In the genomic region with DNA sequence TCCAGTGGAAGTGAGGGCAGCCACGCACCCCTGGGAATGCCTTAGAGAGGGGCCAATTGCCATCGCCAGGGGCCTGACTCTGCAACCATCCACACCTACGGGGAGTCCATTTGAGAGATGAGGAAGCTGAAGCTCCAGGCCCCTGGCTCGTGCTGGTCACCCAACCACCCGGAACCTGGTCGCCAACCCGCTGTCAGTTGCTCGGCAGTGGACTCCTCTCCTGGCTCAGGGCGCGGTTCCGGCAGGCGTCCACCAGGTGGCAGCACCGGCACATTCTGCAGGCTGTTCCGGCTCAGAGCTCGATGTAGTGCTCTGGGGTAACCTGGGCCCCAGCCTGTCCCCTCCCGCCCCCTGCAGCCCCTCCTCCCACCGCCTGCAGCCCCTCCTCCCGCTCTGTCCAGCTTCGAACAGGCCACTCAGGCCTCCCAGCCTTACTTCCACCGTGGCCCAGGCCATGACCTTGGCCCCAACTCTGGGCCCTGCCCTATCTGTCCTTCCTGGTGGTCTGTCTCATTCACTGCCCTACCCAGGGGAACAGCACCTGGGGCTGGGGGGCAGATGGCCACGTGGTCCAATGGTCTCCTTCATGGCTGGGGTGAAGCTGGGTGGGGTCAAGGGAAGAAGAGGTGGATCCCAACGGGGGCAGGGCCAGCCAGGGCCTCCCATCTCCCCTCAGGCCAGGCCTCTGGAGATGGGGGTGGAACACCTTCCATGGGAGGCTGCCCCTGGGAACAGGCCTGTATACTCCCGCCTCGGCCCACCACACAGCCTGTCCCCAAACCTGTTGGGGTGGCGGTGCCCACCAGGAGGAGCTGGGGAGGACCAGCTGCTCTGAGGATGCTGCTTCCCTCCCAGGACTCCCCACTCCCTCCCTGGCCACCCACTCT, we compare ENCODE assay signal across 1 cellular context.
A peak's percentile ranks its signal among the peaks of the same experiment; 100 is the strongest.
TF ChIP-seq lines count a peak whose summit lies in the region.

No MANE protein-coding gene starts in this region.

TF ChIP-seq in HepG2, 621 proteins besides CTCF, POLR2A, EP300 and RAD21 (continues in another document):
- TF ChIP-seq IRF2 (CRISPR knock-in tag; IDR thresholded peaks at IDR 0.05), result peak; percentile 62
- TF ChIP-seq, protein P1, sequence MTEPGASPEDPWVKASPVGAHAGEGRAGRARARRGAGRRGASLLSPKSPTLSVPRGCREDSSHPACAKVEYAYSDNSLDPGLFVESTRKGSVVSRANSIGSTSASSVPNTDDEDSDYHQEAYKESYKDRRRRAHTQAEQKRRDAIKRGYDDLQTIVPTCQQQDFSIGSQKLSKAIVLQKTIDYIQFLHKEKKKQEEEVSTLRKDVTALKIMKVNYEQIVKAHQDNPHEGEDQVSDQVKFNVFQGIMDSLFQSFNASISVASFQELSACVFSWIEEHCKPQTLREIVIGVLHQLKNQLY (CRISPR knock-in tag; IDR thresholded peaks at IDR 0.05), result peak; percentile 19; the same call in 1 of the 2 replicates
- TF ChIP-seq RORA (CRISPR knock-in tag; IDR thresholded peaks at IDR 0.05), result no peak
- no peak for TF ChIP-seq TAF1 (CRISPR knock-in tag; IDR thresholded peaks at IDR 0.05)
- no peak for TF ChIP-seq PAWR (CRISPR knock-in tag; IDR thresholded peaks at IDR 0.05; ENCODE audit: borderline replicate concordance)
- TF ChIP-seq TEAD3 (CRISPR knock-in tag; optimal IDR thresholded peaks at IDR 0.05; ENCODE audit: borderline replicate concordance), result no peak
- no peak for TF ChIP-seq ZNF235 (CRISPR knock-in tag; IDR thresholded peaks at IDR 0.05; ENCODE audit: borderline replicate concordance)
- no peak for TF ChIP-seq MLLT10 (CRISPR knock-in tag; IDR thresholded peaks at IDR 0.05)
- no peak for TF ChIP-seq RFX3 (CRISPR knock-in tag; IDR thresholded peaks at IDR 0.05)
- TF ChIP-seq NONO (IDR thresholded peaks at IDR 0.05), result no peak
- TF ChIP-seq NONO (CRISPR knock-in tag; conservative IDR thresholded peaks at IDR 0.05), result peak; percentile 85
- peak; percentile 78; the same call in 1 of the 2 replicates for TF ChIP-seq ZBTB38 (CRISPR knock-in tag; IDR thresholded peaks at IDR 0.05)
- TF ChIP-seq, protein P2, sequence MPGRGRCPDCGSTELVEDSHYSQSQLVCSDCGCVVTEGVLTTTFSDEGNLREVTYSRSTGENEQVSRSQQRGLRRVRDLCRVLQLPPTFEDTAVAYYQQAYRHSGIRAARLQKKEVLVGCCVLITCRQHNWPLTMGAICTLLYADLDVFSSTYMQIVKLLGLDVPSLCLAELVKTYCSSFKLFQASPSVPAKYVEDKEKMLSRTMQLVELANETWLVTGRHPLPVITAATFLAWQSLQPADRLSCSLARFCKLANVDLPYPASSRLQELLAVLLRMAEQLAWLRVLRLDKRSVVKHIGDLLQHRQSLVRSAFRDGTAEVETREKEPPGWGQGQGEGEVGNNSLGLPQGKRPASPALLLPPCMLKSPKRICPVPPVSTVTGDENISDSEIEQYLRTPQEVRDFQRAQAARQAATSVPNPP (CRISPR knock-in tag; IDR thresholded peaks at IDR 0.05), result no peak
- TF ChIP-seq, protein P3, sequence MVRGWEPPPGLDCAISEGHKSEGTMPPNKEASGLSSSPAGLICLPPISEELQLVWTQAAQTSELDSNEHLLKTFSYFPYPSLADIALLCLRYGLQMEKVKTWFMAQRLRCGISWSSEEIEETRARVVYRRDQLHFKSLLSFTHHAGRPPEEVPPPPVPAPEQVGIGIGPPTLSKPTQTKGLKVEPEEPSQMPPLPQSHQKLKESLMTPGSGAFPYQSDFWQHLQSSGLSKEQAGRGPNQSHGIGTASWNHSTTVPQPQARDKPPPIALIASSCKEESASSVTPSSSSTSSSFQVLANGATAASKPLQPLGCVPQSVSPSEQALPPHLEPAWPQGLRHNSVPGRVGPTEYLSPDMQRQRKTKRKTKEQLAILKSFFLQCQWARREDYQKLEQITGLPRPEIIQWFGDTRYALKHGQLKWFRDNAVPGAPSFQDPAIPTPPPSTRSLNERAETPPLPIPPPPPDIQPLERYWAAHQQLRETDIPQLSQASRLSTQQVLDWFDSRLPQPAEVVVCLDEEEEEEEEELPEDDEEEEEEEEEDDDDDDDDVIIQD (CRISPR knock-in tag; IDR thresholded peaks at IDR 0.05; ENCODE audit: low read depth), result no peak; the same call in 1 of the 2 replicates
- peak; percentile 55; the same call in 1 of the 2 replicates for TF ChIP-seq ZKSCAN1 (IDR thresholded peaks at IDR 0.05; ENCODE audit: low read length)
- TF ChIP-seq, protein P4, sequence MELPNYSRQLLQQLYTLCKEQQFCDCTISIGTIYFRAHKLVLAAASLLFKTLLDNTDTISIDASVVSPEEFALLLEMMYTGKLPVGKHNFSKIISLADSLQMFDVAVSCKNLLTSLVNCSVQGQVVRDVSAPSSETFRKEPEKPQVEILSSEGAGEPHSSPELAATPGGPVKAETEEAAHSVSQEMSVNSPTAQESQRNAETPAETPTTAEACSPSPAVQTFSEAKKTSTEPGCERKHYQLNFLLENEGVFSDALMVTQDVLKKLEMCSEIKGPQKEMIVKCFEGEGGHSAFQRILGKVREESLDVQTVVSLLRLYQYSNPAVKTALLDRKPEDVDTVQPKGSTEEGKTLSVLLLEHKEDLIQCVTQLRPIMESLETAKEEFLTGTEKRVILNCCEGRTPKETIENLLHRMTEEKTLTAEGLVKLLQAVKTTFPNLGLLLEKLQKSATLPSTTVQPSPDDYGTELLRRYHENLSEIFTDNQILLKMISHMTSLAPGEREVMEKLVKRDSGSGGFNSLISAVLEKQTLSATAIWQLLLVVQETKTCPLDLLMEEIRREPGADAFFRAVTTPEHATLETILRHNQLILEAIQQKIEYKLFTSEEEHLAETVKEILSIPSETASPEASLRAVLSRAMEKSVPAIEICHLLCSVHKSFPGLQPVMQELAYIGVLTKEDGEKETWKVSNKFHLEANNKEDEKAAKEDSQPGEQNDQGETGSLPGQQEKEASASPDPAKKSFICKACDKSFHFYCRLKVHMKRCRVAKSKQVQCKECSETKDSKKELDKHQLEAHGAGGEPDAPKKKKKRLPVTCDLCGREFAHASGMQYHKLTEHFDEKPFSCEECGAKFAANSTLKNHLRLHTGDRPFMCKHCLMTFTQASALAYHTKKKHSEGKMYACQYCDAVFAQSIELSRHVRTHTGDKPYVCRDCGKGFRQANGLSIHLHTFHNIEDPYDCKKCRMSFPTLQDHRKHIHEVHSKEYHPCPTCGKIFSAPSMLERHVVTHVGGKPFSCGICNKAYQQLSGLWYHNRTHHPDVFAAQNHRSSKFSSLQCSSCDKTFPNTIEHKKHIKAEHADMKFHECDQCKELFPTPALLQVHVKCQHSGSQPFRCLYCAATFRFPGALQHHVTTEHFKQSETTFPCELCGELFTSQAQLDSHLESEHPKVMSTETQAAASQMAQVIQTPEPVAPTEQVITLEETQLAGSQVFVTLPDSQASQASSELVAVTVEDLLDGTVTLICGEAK (IDR thresholded peaks at IDR 0.05), result no peak
- TF ChIP-seq, protein P4 (CRISPR knock-in tag; IDR thresholded peaks at IDR 0.05), result peak; percentile 39; the same call in 1 of the 2 replicates
- no peak for TF ChIP-seq ZNF354B (CRISPR knock-in tag; IDR thresholded peaks at IDR 0.05)
- peak; percentile 62; the same call in 1 of the 2 replicates for TF ChIP-seq SNAPC2 (CRISPR knock-in tag; IDR thresholded peaks at IDR 0.05)
- TF ChIP-seq, protein P5, sequence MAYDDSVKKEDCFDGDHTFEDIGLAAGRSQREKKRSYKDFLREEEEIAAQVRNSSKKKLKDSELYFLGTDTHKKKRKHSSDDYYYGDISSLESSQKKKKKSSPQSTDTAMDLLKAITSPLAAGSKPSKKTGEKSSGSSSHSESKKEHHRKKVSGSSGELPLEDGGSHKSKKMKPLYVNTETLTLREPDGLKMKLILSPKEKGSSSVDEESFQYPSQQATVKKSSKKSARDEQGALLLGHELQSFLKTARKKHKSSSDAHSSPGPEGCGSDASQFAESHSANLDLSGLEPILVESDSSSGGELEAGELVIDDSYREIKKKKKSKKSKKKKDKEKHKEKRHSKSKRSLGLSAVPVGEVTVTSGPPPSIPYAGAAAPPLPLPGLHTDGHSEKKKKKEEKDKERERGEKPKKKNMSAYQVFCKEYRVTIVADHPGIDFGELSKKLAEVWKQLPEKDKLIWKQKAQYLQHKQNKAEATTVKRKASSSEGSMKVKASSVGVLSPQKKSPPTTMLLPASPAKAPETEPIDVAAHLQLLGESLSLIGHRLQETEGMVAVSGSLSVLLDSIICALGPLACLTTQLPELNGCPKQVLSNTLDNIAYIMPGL (CRISPR knock-in tag; IDR thresholded peaks at IDR 0.05; ENCODE audit: borderline replicate concordance in 1 of 2, low read depth in 1 of 2), result peak; percentile 73 to 90
- TF ChIP-seq, protein P6, sequence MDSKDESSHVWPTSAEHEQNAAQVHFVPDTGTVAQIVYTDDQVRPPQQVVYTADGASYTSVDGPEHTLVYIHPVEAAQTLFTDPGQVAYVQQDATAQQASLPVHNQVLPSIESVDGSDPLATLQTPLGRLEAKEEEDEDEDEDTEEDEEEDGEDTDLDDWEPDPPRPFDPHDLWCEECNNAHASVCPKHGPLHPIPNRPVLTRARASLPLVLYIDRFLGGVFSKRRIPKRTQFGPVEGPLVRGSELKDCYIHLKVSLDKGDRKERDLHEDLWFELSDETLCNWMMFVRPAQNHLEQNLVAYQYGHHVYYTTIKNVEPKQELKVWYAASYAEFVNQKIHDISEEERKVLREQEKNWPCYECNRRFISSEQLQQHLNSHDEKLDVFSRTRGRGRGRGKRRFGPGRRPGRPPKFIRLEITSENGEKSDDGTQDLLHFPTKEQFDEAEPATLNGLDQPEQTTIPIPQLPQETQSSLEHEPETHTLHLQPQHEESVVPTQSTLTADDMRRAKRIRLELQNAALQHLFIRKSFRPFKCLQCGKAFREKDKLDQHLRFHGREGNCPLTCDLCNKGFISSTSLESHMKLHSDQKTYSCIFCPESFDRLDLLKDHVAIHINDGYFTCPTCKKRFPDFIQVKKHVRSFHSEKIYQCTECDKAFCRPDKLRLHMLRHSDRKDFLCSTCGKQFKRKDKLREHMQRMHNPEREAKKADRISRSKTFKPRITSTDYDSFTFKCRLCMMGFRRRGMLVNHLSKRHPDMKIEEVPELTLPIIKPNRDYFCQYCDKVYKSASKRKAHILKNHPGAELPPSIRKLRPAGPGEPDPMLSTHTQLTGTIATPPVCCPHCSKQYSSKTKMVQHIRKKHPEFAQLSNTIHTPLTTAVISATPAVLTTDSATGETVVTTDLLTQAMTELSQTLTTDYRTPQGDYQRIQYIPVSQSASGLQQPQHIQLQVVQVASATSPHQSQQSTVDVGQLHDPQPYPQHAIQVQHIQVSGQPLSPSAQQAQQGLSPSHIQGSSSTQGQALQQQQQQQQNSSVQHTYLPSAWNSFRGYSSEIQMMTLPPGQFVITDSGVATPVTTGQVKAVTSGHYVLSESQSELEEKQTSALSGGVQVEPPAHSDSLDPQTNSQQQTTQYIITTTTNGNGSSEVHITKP (CRISPR knock-in tag; IDR thresholded peaks at IDR 0.05; ENCODE audit: low read depth), result peak; percentile 81; the same call in 1 of the 2 replicates
- peak; percentile 96 for TF ChIP-seq ZC3H13 (CRISPR knock-in tag; IDR thresholded peaks at IDR 0.05)
- TF ChIP-seq ZNF17 (CRISPR knock-in tag; IDR thresholded peaks at IDR 0.05), result no peak
- TF ChIP-seq ZEB1 (IDR thresholded peaks at IDR 0.05; ENCODE audit: insufficient replicate concordance, low read depth), result no peak
- no peak for TF ChIP-seq ZNF660 (CRISPR knock-in tag; IDR thresholded peaks at IDR 0.05; ENCODE audit: borderline replicate concordance, low read depth)
- TF ChIP-seq SMARCC2 (IDR thresholded peaks at IDR 0.05), result no peak
- peak; percentile 93 for TF ChIP-seq HDAC1 (CRISPR knock-in tag; IDR thresholded peaks at IDR 0.05)
- no peak for TF ChIP-seq HOXA7 (CRISPR knock-in tag; IDR thresholded peaks at IDR 0.05)
- peak; percentile 40; the same call in 1 of the 2 replicates for TF ChIP-seq ZNF460 (CRISPR knock-in tag; IDR thresholded peaks at IDR 0.05; ENCODE audit: borderline replicate concordance)
- no peak for TF ChIP-seq ZNF674 (CRISPR knock-in tag; IDR thresholded peaks at IDR 0.05; ENCODE audit: low read depth)
- TF ChIP-seq, protein P7, sequence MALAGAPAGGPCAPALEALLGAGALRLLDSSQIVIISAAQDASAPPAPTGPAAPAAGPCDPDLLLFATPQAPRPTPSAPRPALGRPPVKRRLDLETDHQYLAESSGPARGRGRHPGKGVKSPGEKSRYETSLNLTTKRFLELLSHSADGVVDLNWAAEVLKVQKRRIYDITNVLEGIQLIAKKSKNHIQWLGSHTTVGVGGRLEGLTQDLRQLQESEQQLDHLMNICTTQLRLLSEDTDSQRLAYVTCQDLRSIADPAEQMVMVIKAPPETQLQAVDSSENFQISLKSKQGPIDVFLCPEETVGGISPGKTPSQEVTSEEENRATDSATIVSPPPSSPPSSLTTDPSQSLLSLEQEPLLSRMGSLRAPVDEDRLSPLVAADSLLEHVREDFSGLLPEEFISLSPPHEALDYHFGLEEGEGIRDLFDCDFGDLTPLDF (CRISPR knock-in tag; IDR thresholded peaks at IDR 0.05), result no peak
- TF ChIP-seq, protein P8, sequence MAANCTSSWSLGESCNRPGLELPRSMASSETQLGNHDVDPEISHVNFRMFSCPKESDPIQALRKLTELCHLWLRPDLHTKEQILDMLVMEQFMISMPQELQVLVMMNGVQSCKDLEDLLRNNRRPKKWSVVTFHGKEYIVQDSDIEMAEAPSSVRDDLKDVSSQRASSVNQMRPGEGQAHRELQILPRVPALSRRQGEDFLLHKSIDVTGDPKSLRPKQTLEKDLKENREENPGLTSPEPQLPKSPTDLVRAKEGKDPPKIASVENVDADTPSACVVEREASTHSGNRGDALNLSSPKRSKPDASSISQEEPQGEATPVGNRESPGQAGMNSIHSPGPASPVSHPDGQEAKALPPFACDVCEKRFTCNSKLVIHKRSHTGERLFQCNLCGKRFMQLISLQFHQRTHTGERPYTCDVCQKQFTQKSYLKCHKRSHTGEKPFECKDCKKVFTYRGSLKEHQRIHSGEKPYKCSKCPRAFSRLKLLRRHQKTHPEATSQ (CRISPR knock-in tag; IDR thresholded peaks at IDR 0.05; ENCODE audit: borderline replicate concordance), result no peak
- TF ChIP-seq MYNN (CRISPR knock-in tag; IDR thresholded peaks at IDR 0.05; ENCODE audit: low read depth), result no peak
- TF ChIP-seq ZNF207 (IDR thresholded peaks at IDR 0.05; ENCODE audit: borderline replicate concordance), result no peak
- TF ChIP-seq ZNF546 (CRISPR knock-in tag; conservative IDR thresholded peaks at IDR 0.05), result no peak
